8 cellular contexts compared by ENCODE assay signal in genomic region chr17:2416010-2416734, GRCh38. TPM values are rescaled to one million over a fixed set of nuclear protein-coding genes. Genes with fewer than 3 reads are reported as not detected.
A peak's percentile ranks its signal among the peaks of the same experiment; 100 is the strongest.
DNase-seq lines count a peak whose midpoint lies in the region; ATAC-seq and TF ChIP-seq lines count a peak whose summit lies in the region.

No MANE protein-coding gene starts in this region.

- no peak for TF ChIP-seq POLR2A in right lobe of liver (IDR thresholded peaks at IDR 0.05)

- H3K4me1 ChIP-seq in GM23338 (ENCODE audit: insufficient read depth) (no peaks in the 10 kb centered on the region), colonic mucosa (no peaks in the 10 kb centered on the region), right lobe of liver (no peaks in the 10 kb centered on the region)

- H3K36me3 ChIP-seq in GM23338 (ENCODE audit: insufficient read depth): peaks cover 22% of the 10 kb centered on the region
- no peaks in the 10 kb centered on the region for H3K36me3 ChIP-seq in colonic mucosa
- peaks cover 0 to 22% (median 5%) of the 10 kb centered on the region in 4 donors for H3K36me3 ChIP-seq in right lobe of liver

- H3K27me3 ChIP-seq in GM23338 (ENCODE audit: insufficient read depth): no peaks in the 10 kb centered on the region
- H3K27me3 ChIP-seq in colonic mucosa: no peaks in the 10 kb centered on the region
- no peaks in the 10 kb centered on the region for H3K27me3 ChIP-seq in right lobe of liver

- intact Hi-C loops in colonic mucosa (cut with DNase I) (no loop called here), right lobe of liver (cut with DNase I) (loop anchor here (2.0 to 5.0 kb wide), 2 partner anchors 33 to 34 kb away; no protein-coding TSS in a partner anchor)

- H3F3A ChIP-seq in GM23338 (replicated peaks; ENCODE audit: low read depth): peaks cover 20% of the 10 kb centered on the region

- peaks cover 47% of the 10 kb centered on the region for H3K36me3 Mint-ChIP-seq in GM23338 (ENCODE audit: low read depth)
- H3K36me3 Mint-ChIP-seq in activated CD4-positive, alpha-beta T cell treated with anti-CD3 and anti-CD28 coated beads, Interleukin-2, amount 10 ng/mL, durations not matched to agents 7 days and 5 days (ENCODE audit: low read depth): peaks cover 2% of the 10 kb centered on the region

- no peak overlapping the region for H2AFZ ChIP-seq in GM23338

- H3K27ac ChIP-seq in GM23338 (ENCODE audit: low read depth) (peak overlapping the region; percentile 50), colonic mucosa (no peak overlapping the region), right lobe of liver (no peak overlapping the region)

- H3K4me3 Mint-ChIP-seq in GM23338: no peak overlapping the region; the same call in 2 of the 3 replicates
- no peak overlapping the region for H3K4me3 Mint-ChIP-seq in activated CD4-positive, alpha-beta T cell treated with anti-CD3 and anti-CD28 coated beads, Interleukin-2, amount 10 ng/mL, durations not matched to agents 7 days and 5 days

- CTCF ChIA-PET in activated CD4-positive, alpha-beta T cell treated with anti-CD3 and anti-CD28 coated beads, Interleukin-2, amount 10 ng/mL, durations not matched to agents 7 days and 5 days (lab: Charles Lee): interaction anchor here (0.7 to 6.7 kb wide), 26 partner anchors 8 to 361 kb away, joined by 3 to 131 read pairs (median 4); partner anchors contain the start of genes HIC1 and TSR1

- TF ChIP-seq CTCF in GM23338 (conservative IDR thresholded peaks at IDR 0.05; ENCODE audit: low read depth in 2 of 2): peak; percentile 95 to 98
- TF ChIP-seq CTCF in colonic mucosa (IDR thresholded peaks at IDR 0.05): peak; percentile 98
- peak; percentile 91 to 99 (median 98) for TF ChIP-seq CTCF in right lobe of liver (IDR thresholded peaks at IDR 0.05)

- no peak overlapping the region for H3K4me2 ChIP-seq in GM23338

- H3K9me3 ChIP-seq in colonic mucosa (no peaks in the 10 kb centered on the region), right lobe of liver (no peaks in the 10 kb centered on the region)

- DNase-seq in ACHN: peak; percentile 86
- DNase-seq in GM23338 (ENCODE audit: low spot score): peak; percentile 92
- DNase-seq in NCI-H446 treated with DMSO at 0.1 percent for 48 hours (lab: John Stamatoyannopoulos, UW): peak; percentile 54
- DNase-seq in activated CD4-positive, alpha-beta T cell treated with anti-CD3 and anti-CD28 coated beads, Interleukin-2, amount 10 ng/mL, durations not matched to agents 7 days and 5 days: peak; percentile 87
- DNase-seq in colonic mucosa: peak; percentile 94
- DNase-seq in right lobe of liver: peak; percentile 78 to 84 (median 84)
- peak; percentile 88 for DNase-seq in stimulated activated CD4-positive, alpha-beta T cell treated with anti-CD3 and anti-CD28 coated beads, Interleukin-4, amount 100 ng/mL, for 24 hours

- ATAC-seq in GM23338: peak; percentile 81
- peak; percentile 90 to 95 (median 92) for ATAC-seq in right lobe of liver
- no peak for ATAC-seq in GM21526 (IDR thresholded peaks at IDR 0.05; ENCODE audit: low FRiP score, unreplicated experiment)

- H3K9ac ChIP-seq in colonic mucosa (ENCODE audit: low read depth in 2 of 2, low read length in 2 of 2): no peak overlapping the region

- peaks cover 19% of the 10 kb centered on the region for H4K20me1 ChIP-seq in GM23338 (replicated peaks; ENCODE audit: insufficient read depth)

- peaks cover 10% of the 10 kb centered on the region for H3K27me3 Mint-ChIP-seq in GM23338 (ENCODE audit: insufficient read depth, low read depth, poor library complexity)
- no peaks in the 10 kb centered on the region for H3K27me3 Mint-ChIP-seq in activated CD4-positive, alpha-beta T cell treated with anti-CD3 and anti-CD28 coated beads, Interleukin-2, amount 10 ng/mL, durations not matched to agents 7 days and 5 days

- peaks cover 2% of the 10 kb centered on the region; the same call in 2 of the 3 replicates for H3K4me1 Mint-ChIP-seq in GM23338
- H3K4me1 Mint-ChIP-seq in activated CD4-positive, alpha-beta T cell treated with anti-CD3 and anti-CD28 coated beads, Interleukin-2, amount 10 ng/mL, durations not matched to agents 7 days and 5 days: no peaks in the 10 kb centered on the region

- no peaks in the 10 kb centered on the region for H3K9me2 ChIP-seq in GM23338 (ENCODE audit: insufficient read depth)

- POLR2A ChIA-PET in activated CD4-positive, alpha-beta T cell treated with anti-CD3 and anti-CD28 coated beads, Interleukin-2, amount 10 ng/mL, durations not matched to agents 7 days and 5 days (lab: Charles Lee): interaction anchor here (1.0 kb wide), 1 partner anchor 33 kb away, joined by 10 read pairs; no protein-coding TSS in a partner anchor

- 23% methylated on average over 19 of the region's 19 CpGs for WGBS in right lobe of liver (ENCODE audit: insufficient coverage, low coverage, low lambda C conversion rate, missing lambda C conversion rate)

- H3K79me2 ChIP-seq in GM23338 (replicated peaks; ENCODE audit: insufficient read depth): no peaks in the 10 kb centered on the region; the same call in 1 of the 2 replicates

- in situ Hi-C loops in ACHN (cut with HindIII; ENCODE audit: low pct_ligation_motif_present, low pct_unique_long_range_greater_than_20kb, low sequenced_read_pairs): no loop called here

- no peak overlapping the region for H3K4me3 ChIP-seq in GM23338
- no peak overlapping the region for H3K4me3 ChIP-seq in colonic mucosa
- H3K4me3 ChIP-seq in right lobe of liver: no peak overlapping the region

- no peaks in the 10 kb centered on the region for H3K9me3 Mint-ChIP-seq in GM23338
- no peaks in the 10 kb centered on the region for H3K9me3 Mint-ChIP-seq in activated CD4-positive, alpha-beta T cell treated with anti-CD3 and anti-CD28 coated beads, Interleukin-2, amount 10 ng/mL, durations not matched to agents 7 days and 5 days

- no peak overlapping the region for H3K27ac Mint-ChIP-seq in GM23338
- peak overlapping the region; percentile 5 for H3K27ac Mint-ChIP-seq in activated CD4-positive, alpha-beta T cell treated with anti-CD3 and anti-CD28 coated beads, Interleukin-2, amount 10 ng/mL, durations not matched to agents 7 days and 5 days

TF ChIP-seq in GM23338, 12 proteins besides CTCF, POLR2A, EP300 and RAD21 (continues in another document):
- TF ChIP-seq ZNF114 (CRISPR knock-in tag; IDR thresholded peaks at IDR 0.05): no peak
- no peak for TF ChIP-seq CREB1 (CRISPR knock-in tag; IDR thresholded peaks at IDR 0.05; ENCODE audit: low read depth)
- TF ChIP-seq ETS1 (IDR thresholded peaks at IDR 0.05): no peak
- TF ChIP-seq EZH2 (IDR thresholded peaks at IDR 0.05; ENCODE audit: low read depth, unreplicated experiment): no peak

RNA-seq across cellular contexts. Expression of gene MNT, which starts 15.3 kb away (rescaled TPM):
- total RNA-seq in GM23338 (2014; rRNA removed; shearing (Covaris generic)): 6.4 and 10.4 TPM in 2 replicates
- 5.7 and 6.7 TPM in 2 replicates for polyA plus RNA-seq in GM23338 (2016; fragmentation: Nextera tagmentation; extraction: Ambion mirVana)
- total RNA-seq in activated CD4-positive, alpha-beta T cell treated with anti-CD3 and anti-CD28 coated beads, Interleukin-2, amount 10 ng/mL, durations not matched to agents 7 days and 5 days: 10 to 100 TPM; 24.2 to 31.1 TPM
- total RNA-seq in colonic mucosa (10 to 100 TPM; 20.7 to 29.3 TPM), right lobe of liver (10 to 100 TPM in 2 of 6 experiments, 1 to 10 TPM in 4; 3.3 to 12.6 (median 7.0) TPM)
